ENCODE assay signal across 15 cellular contexts in the genomic region with DNA sequence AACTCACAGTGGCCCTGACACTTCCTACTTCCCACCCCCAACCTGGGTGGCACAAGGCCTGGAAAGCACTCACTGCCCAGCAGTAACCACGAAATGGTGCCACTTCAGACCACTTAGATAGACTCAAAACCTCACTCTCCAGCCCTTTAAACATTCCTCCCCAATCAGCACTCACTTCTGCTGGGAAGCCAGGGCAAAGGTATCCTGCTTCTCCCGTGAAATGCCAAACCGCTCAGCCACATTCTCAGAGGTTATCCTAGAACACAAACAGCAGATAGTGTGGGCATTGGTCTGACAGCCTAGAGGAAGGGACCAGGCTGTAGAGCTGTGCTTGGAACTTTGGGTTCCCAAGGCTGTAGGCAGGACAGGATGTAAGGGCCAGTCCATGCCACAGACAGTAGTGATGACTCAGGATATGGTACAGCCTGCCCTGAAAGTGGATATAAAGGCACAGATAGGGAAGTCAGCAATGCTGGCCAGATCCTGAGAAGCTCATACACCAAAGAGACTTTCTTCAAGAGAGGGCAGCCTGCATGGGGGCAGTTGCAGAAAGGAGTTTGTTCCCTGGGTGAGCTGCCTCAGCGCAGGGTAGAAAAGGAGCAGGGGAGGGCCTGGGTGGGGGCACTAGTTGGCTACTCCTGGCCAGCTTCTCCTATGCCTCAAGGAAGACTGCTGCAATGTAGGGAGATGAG. TPM values are rescaled to one million over a fixed set of nuclear protein-coding genes. Genes with fewer than 3 reads are reported as not detected.
DNase-seq lines count a peak whose midpoint lies in the region; ATAC-seq lines count a peak whose summit lies in the region.
"Had no signal": no experiment of that assay in that cellular context is flagged by ENCODE, and none has a peak within 500 bp of the region (broad histone marks: within the 10 kb centered on the region; RNA-seq: fewer than 3 reads in every experiment).

No MANE protein-coding gene starts in this region.

- no peaks in the 10 kb centered on the region for H3K27me3 Mint-ChIP-seq in T-helper 2 cell treated with Interferon-gamma antibody and Interleukin-4, amounts not matched to agents 5 μg/mL and 100 μg/mL, for 36 hours (ENCODE audit: low read depth)
- H3K27me3 Mint-ChIP-seq in naive thymus-derived CD8-positive, alpha-beta T cell: no peaks in the 10 kb centered on the region
- H3K27me3 Mint-ChIP-seq: activated CD4-positive, alpha-beta T cell treated with anti-CD3 and anti-CD28 coated beads, Interleukin-2, amount 10 ng/mL, durations not matched to agents 7 days and 5 days had no signal

- H3K4me1 Mint-ChIP-seq in T-helper 2 cell treated with Interferon-gamma antibody and Interleukin-4, amounts not matched to agents 5 μg/mL and 100 μg/mL, for 36 hours (ENCODE audit: low read depth): peaks cover 8% of the 10 kb centered on the region
- peaks cover 11 to 38% (median 19%) of the 10 kb centered on the region in 4 donors for H3K4me1 Mint-ChIP-seq in naive thymus-derived CD8-positive, alpha-beta T cell
- H3K4me1 Mint-ChIP-seq: mesothelial cell of epicardium had no signal

- peak overlapping the region; percentile 12 for H3K27ac Mint-ChIP-seq in T-helper 2 cell treated with Interferon-gamma antibody and Interleukin-4, amounts not matched to agents 5 μg/mL and 100 μg/mL, for 36 hours
- peak overlapping the region in 6 of 10 donors; percentile 56 to 84 (median 64) for H3K27ac Mint-ChIP-seq in naive thymus-derived CD8-positive, alpha-beta T cell
- H3K27ac Mint-ChIP-seq: activated CD4-positive, alpha-beta T cell treated with anti-CD3 and anti-CD28 coated beads, Interleukin-2, amount 10 ng/mL, durations not matched to agents 7 days and 5 days; mesothelial cell of epicardium had no signal

- no peaks in the 10 kb centered on the region for H3K9me3 Mint-ChIP-seq in T-helper 2 cell treated with Interferon-gamma antibody and Interleukin-4, amounts not matched to agents 5 μg/mL and 100 μg/mL, for 36 hours
- no peaks in the 10 kb centered on the region for H3K9me3 Mint-ChIP-seq in naive thymus-derived CD8-positive, alpha-beta T cell
- H3K9me3 Mint-ChIP-seq: activated CD4-positive, alpha-beta T cell treated with anti-CD3 and anti-CD28 coated beads, Interleukin-2, amount 10 ng/mL, durations not matched to agents 7 days and 5 days; mesothelial cell of epicardium had no signal

- peaks cover 72% of the 10 kb centered on the region for H3K36me3 Mint-ChIP-seq in T-helper 2 cell treated with Interferon-gamma antibody and Interleukin-4, amounts not matched to agents 5 μg/mL and 100 μg/mL, for 36 hours (ENCODE audit: low read depth)
- peaks cover 0 to 91% (median 6%) of the 10 kb centered on the region in 3 donors for H3K36me3 Mint-ChIP-seq in naive thymus-derived CD8-positive, alpha-beta T cell

- POLR2A ChIA-PET in naive thymus-derived CD8-positive, alpha-beta T cell (lab: Charles Lee): interaction anchor here (0.8 to 1.6 kb wide), 2 partner anchors 9 to 37 kb away, joined by 3 to 5 read pairs; partner anchors contain the start of genes ACAA1 and OXSR1

- no peak for DNase-seq in T-helper 2 cell treated with Interferon-gamma antibody and Interleukin-4, amounts not matched to agents 5 μg/mL and 100 μg/mL, for 36 hours (ENCODE audit: low spot score)
- no peak for DNase-seq in T-helper 2 cell
- DNase-seq in LHCN-M2 (ENCODE audit: low read depth): peak; percentile 27
- DNase-seq in cardiac septum (ENCODE audit: low spot score): peak; percentile 51
- peak in 1 of 10 donors; percentile 28 for DNase-seq in naive thymus-derived CD8-positive, alpha-beta T cell
- no peak for DNase-seq in KG1 (lab: John Stamatoyannopoulos, UW)
- no peak for DNase-seq in cerebellar cortex (ENCODE audit: low spot score)
- no peak for DNase-seq in HPDE6-E6E7 (ENCODE audit: extremely low spot score)
- DNase-seq: activated CD4-positive, alpha-beta T cell treated with anti-CD3 and anti-CD28 coated beads, Interleukin-2, amount 10 ng/mL, durations not matched to agents 7 days and 5 days; foreskin melanocyte; H7; MM.1S; NCI-H2081; NCI-H748 treated with DMSO at 0.1 percent for 48 hours had no signal

- no peak overlapping the region for H3K4me3 Mint-ChIP-seq in T-helper 2 cell treated with Interferon-gamma antibody and Interleukin-4, amounts not matched to agents 5 μg/mL and 100 μg/mL, for 36 hours
- no peak overlapping the region for H3K4me3 Mint-ChIP-seq in naive thymus-derived CD8-positive, alpha-beta T cell
- H3K4me3 Mint-ChIP-seq: activated CD4-positive, alpha-beta T cell treated with anti-CD3 and anti-CD28 coated beads, Interleukin-2, amount 10 ng/mL, durations not matched to agents 7 days and 5 days; mesothelial cell of epicardium had no signal

- intact Hi-C loops in cardiac septum (cut with DNase I): no loop called here

- no peak for ATAC-seq in naive thymus-derived CD8-positive, alpha-beta T cell

RNA-seq across cellular contexts. Expression of gene ACAA1, which starts 9.2 kb away (rescaled TPM):
- 16.7 and 23.4 TPM in 2 replicates for total RNA-seq in LHCN-M2 (2014; rRNA removed)
- 61.5 TPM for polyA plus RNA-seq in LHCN-M2 (2012)
- 86.8 TPM for total RNA-seq in cardiac septum
- total RNA-seq in naive thymus-derived CD8-positive, alpha-beta T cell: 10 to 100 TPM; 81.0 to 84.3 TPM
- 10 to 100 TPM; 53.5 to 64.8 (median 55.6) TPM for polyA plus RNA-seq in naive thymus-derived CD8-positive, alpha-beta T cell

RNA-seq across cellular contexts. Expression of gene MYD88, which starts 10.7 kb away (rescaled TPM):
- total RNA-seq in LHCN-M2 (2014; rRNA removed) (9.3 and 11.4 TPM in 2 replicates), cardiac septum (8.5 TPM)
- 30.6 TPM for polyA plus RNA-seq in LHCN-M2 (2012)
- total RNA-seq in naive thymus-derived CD8-positive, alpha-beta T cell: 10 to 100 TPM; 40.6 to 44.7 TPM
- polyA plus RNA-seq in naive thymus-derived CD8-positive, alpha-beta T cell: 10 to 100 TPM; 54.5 to 73.9 (median 71.8) TPM

RNA-seq across cellular contexts. Expression of gene OXSR1, which starts 37.6 kb away (rescaled TPM):
- total RNA-seq in LHCN-M2 (2014; rRNA removed) (78.9 and 81.3 TPM in 2 replicates), cardiac septum (30.6 TPM)
- polyA plus RNA-seq in LHCN-M2 (2012): 43.2 TPM
- total RNA-seq in naive thymus-derived CD8-positive, alpha-beta T cell: 10 to 100 TPM; 40.3 to 40.8 TPM
- 10 to 100 TPM; 12.9 to 14.0 (median 13.1) TPM for polyA plus RNA-seq in naive thymus-derived CD8-positive, alpha-beta T cell

Comparison
In these comparisons a context has a peak if more than half of its experiments do, and no peak if none do; other contexts are left out.
1. DNase-seq: peak in LHCN-M2 (single experiment) and cardiac septum (single experiment); none in T-helper 2 cell treated with Interferon-gamma antibody and Interleukin-4, amounts not matched to agents 5 μg/mL and 100 μg/mL, for 36 hours (single experiment), T-helper 2 cell (0 of 5), KG1 (single experiment), cerebellar cortex (single experiment) and HPDE6-E6E7 (single experiment).